ENCODE assay signal across 2 cellular contexts in genomic region chr9:136444102-136444501, GRCh38.
A peak's percentile ranks its signal among the peaks of the same experiment; 100 is the strongest.
TF ChIP-seq lines count a peak whose summit lies in the region.

No MANE protein-coding gene starts in this region.

TF ChIP-seq in IMR-90, 13 proteins besides CTCF, POLR2A, EP300 and RAD21:
- TF ChIP-seq RFX5 (IDR thresholded peaks at IDR 0.05; ENCODE audit: low read depth, low read length) (no peak), BHLHE40 (IDR thresholded peaks at IDR 0.05; ENCODE audit: low read depth, low read length) (no peak), MAZ (IDR thresholded peaks at IDR 0.05; ENCODE audit: borderline replicate concordance, low read depth, low read length) (no peak), NFE2L2 (IDR thresholded peaks at IDR 0.05; ENCODE audit: low read depth, low read length) (no peak), MAFK (IDR thresholded peaks at IDR 0.05; ENCODE audit: low read depth, low read length) (no peak), RCOR1 (IDR thresholded peaks at IDR 0.05; ENCODE audit: insufficient replicate concordance, low read length) (no peak)

TF ChIP-seq in K562, 482 proteins besides CTCF, POLR2A, EP300 and RAD21:
- TF ChIP-seq DPF2 (IDR thresholded peaks at IDR 0.05) (no peak), ZC3H4 (CRISPR knock-in tag; IDR thresholded peaks at IDR 0.05; ENCODE audit: borderline replicate concordance) (no peak), ELF1 (tag; IDR thresholded peaks at IDR 0.05) (no peak), CBX8 (IDR thresholded peaks at IDR 0.05; ENCODE audit: borderline replicate concordance, extremely low read depth, low read depth, low read length, poor library complexity, severe bottlenecking) (no peak), POLR2G (IDR thresholded peaks at IDR 0.05; ENCODE audit: low read depth, low read length) (peak; percentile 29; the same call in 1 of the 2 replicates)
